Comparison of ENCODE assay signal across 8 cellular contexts in the genomic region with DNA sequence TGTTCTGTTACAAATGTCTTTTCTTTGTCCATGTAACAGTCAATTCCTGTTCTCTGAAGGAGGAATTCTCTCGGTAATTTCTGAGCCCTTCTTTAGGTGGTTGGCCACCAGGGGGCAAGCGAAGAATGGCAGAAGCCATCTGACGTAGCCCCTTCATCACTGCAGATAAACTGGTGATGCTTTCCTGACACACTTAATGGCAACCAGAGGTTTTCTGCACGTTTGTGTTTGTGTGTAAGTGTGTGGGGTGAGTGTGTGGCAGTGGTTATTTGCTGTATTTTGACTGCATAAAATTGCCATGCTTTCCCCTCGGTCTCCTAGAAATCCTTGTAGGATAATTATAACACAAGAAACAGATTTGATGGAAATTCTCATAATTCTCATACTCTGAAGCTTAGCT.
DNase-seq lines count a peak whose midpoint lies in the region; ATAC-seq and FAIRE-seq lines count a peak whose summit lies in the region.

No MANE protein-coding gene starts in this region.

- peak; percentile 70 for ATAC-seq in HG03103 (IDR thresholded peaks at IDR 0.05; ENCODE audit: low read depth, unreplicated experiment)

- peak; percentile 89 for FAIRE-seq in endometrium (lab: Jason Lieb, UNC)

- DNase-seq in NCI-H524 (lab: John Stamatoyannopoulos, UW) (peak; percentile 27 to 62), NCI-H524 treated with DMSO at 0.1 percent for 48 hours (lab: John Stamatoyannopoulos, UW) (no peak), NCI-H748 treated with DMSO at 0.1 percent for 48 hours (lab: John Stamatoyannopoulos, UW) (peak; percentile 68), middle frontal gyrus (ENCODE audit: extremely low spot score, low spot score) (peak; percentile 84)
- DNase-seq in activated CD8-positive, alpha-beta memory T cell treated with anti-CD3 and anti-CD28 coated beads for 24 hours = peak; percentile 83
- peak; percentile 80 for DNase-seq in stimulated activated CD8-positive, alpha-beta memory T cell treated with anti-CD3 and anti-CD28 coated beads, Interleukin-4, amount 100 ng/mL, for 48 hours
